Comparison of ENCODE assay signal across 17 cellular contexts in the genomic region with DNA sequence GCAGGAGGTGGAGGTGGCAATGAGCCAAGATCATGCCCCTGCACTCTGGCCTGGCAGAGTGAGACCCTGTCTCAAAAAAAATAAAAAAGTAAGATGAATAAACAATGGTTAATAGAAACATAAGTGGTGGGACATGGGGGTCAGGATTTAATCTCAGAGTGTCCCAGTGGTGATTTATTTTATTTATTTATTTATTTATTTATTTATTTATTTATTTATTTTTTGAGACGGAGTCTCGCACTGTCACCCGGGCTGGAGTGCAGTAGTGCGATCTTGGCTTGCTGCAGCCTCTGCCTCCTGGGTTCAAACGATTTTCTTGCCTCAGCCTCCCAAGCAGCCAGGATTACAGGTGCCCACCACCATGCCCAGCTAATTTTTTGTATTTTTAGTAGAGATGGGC.
DNase-seq lines count a peak whose midpoint lies in the region; ATAC-seq and TF ChIP-seq lines count a peak whose summit lies in the region.
"Had no signal": no experiment of that assay in that cellular context is flagged by ENCODE, and none has a peak within 500 bp of the region (broad histone marks: within the 10 kb centered on the region; RNA-seq: fewer than 3 reads in every experiment).

No MANE protein-coding gene starts in this region.

- intact Hi-C loops in activated CD8-positive, alpha-beta T cell treated with anti-CD3 and anti-CD28 coated beads for 36 hours (cut with micrococcal nuclease) = loop anchor here (5.0 kb wide), 1 partner anchor 33 kb away; no protein-coding TSS in a partner anchor

- DNase-seq in activated CD8-positive, alpha-beta T cell treated with anti-CD3 and anti-CD28 coated beads, Interleukin-2, amount 10 ng/mL, durations not matched to agents 7 days and 5 days = no peak
- no peak for DNase-seq in activated CD8-positive, alpha-beta T cell treated with anti-CD3 and anti-CD28 coated beads for 36 hours
- DNase-seq in immature natural killer cell = no peak
- DNase-seq in D341Med (ENCODE audit: low spot score) = no peak
- DNase-seq: 8988T; ACHN; C1 segment of cervical spinal cord; Caco-2; CD8-positive, alpha-beta T cell; DMS 273 treated with DMSO at 0.1 percent for 48 hours; H9; IMR-90; KG1 had no signal

- no peaks in the 10 kb centered on the region for H3K9me3 ChIP-seq in HEK293 (ENCODE audit: control insufficient read depth, insufficient read depth, low read depth, low read length)
- H3K9me3 ChIP-seq: Caco-2 had no signal

- H3K36me3 ChIP-seq in HEK293 (ENCODE audit: control insufficient read depth in 2 of 2, insufficient read depth in 1 of 2, low read length in 2 of 2) = no peaks in the 10 kb centered on the region

- H3K27ac Mint-ChIP-seq in activated CD8-positive, alpha-beta T cell treated with anti-CD3 and anti-CD28 coated beads, Interleukin-2, amount 10 ng/mL, durations not matched to agents 7 days and 5 days = peak overlapping the region; percentile 82
- H3K27ac Mint-ChIP-seq in activated CD8-positive, alpha-beta T cell treated with anti-CD3 and anti-CD28 coated beads for 36 hours = no peak overlapping the region
- H3K27ac Mint-ChIP-seq in immature natural killer cell = peak overlapping the region in 5 of 6 donors; percentile 88 to 97 (median 93)
- H3K27ac Mint-ChIP-seq: GM23338 had no signal

- no peak overlapping the region for H3K4me3 ChIP-seq in HEK293 (ENCODE audit: low read depth, low read length)
- H3K4me3 ChIP-seq: GM23338 had no signal

- no peaks in the 10 kb centered on the region for H3K4me1 ChIP-seq in HEK293 (ENCODE audit: control insufficient read depth, insufficient read depth, low read length)
- H3K4me1 ChIP-seq: Caco-2 had no signal

- H3K4me3 Mint-ChIP-seq in activated CD8-positive, alpha-beta T cell treated with anti-CD3 and anti-CD28 coated beads, Interleukin-2, amount 10 ng/mL, durations not matched to agents 7 days and 5 days = no peak overlapping the region
- H3K4me3 Mint-ChIP-seq in activated CD8-positive, alpha-beta T cell treated with anti-CD3 and anti-CD28 coated beads for 36 hours = no peak overlapping the region
- peak overlapping the region; percentile 42 to 85 (median 71) for H3K4me3 Mint-ChIP-seq in immature natural killer cell
- H3K4me3 Mint-ChIP-seq: GM23338, H9 had no signal

- H3K4me1 Mint-ChIP-seq in activated CD8-positive, alpha-beta T cell treated with anti-CD3 and anti-CD28 coated beads, Interleukin-2, amount 10 ng/mL, durations not matched to agents 7 days and 5 days (ENCODE audit: low read depth) = peaks cover 36% of the 10 kb centered on the region
- H3K4me1 Mint-ChIP-seq in activated CD8-positive, alpha-beta T cell treated with anti-CD3 and anti-CD28 coated beads for 36 hours (ENCODE audit: low read depth) = peaks cover 27% of the 10 kb centered on the region
- peaks cover 52 to 57% of the 10 kb centered on the region in 2 donors for H3K4me1 Mint-ChIP-seq in immature natural killer cell

- POLR2A ChIA-PET in activated CD8-positive, alpha-beta T cell treated with anti-CD3 and anti-CD28 coated beads, Interleukin-2, amount 10 ng/mL, durations not matched to agents 7 days and 5 days (lab: Charles Lee) = no interaction called here
- POLR2A ChIA-PET in activated CD8-positive, alpha-beta T cell treated with anti-CD3 and anti-CD28 coated beads for 36 hours (lab: Charles Lee) = interaction anchor here (1.0 kb wide), 1 partner anchor 9 kb away, joined by 5 read pairs; no protein-coding TSS in a partner anchor
- POLR2A ChIA-PET in HEK293 (lab: Yijun Ruan, JAX) = no interaction called here

- ATAC-seq in activated CD8-positive, alpha-beta T cell treated with anti-CD3 and anti-CD28 coated beads, Interleukin-2, amount 10 ng/mL, durations not matched to agents 7 days and 5 days = no peak
- no peak for ATAC-seq in activated CD8-positive, alpha-beta T cell treated with anti-CD3 and anti-CD28 coated beads for 36 hours
- ATAC-seq in GM19463 (IDR thresholded peaks at IDR 0.05; ENCODE audit: unreplicated experiment) = no peak
- no peak for ATAC-seq in GM18517 (IDR thresholded peaks at IDR 0.05; ENCODE audit: unreplicated experiment)
- ATAC-seq: CD8-positive, alpha-beta T cell; GM23338 had no signal

- H3K9me3 Mint-ChIP-seq in activated CD8-positive, alpha-beta T cell treated with anti-CD3 and anti-CD28 coated beads, Interleukin-2, amount 10 ng/mL, durations not matched to agents 7 days and 5 days (ENCODE audit: insufficient read depth) = peaks cover 4% of the 10 kb centered on the region
- H3K9me3 Mint-ChIP-seq in activated CD8-positive, alpha-beta T cell treated with anti-CD3 and anti-CD28 coated beads for 36 hours = peaks cover 3% of the 10 kb centered on the region
- no peaks in the 10 kb centered on the region for H3K9me3 Mint-ChIP-seq in immature natural killer cell
- H3K9me3 Mint-ChIP-seq: CD8-positive, alpha-beta T cell; GM23338; H9 had no signal

- no peak for TF ChIP-seq CTCF in activated CD8-positive, alpha-beta T cell treated with anti-CD3 and anti-CD28 coated beads for 36 hours (IDR thresholded peaks at IDR 0.05)
- no peak for TF ChIP-seq CTCF in HEK293 (tag by site-specific recombination; IDR thresholded peaks at IDR 0.05)

- peaks cover 20% of the 10 kb centered on the region for H3K27me3 Mint-ChIP-seq in activated CD8-positive, alpha-beta T cell treated with anti-CD3 and anti-CD28 coated beads, Interleukin-2, amount 10 ng/mL, durations not matched to agents 7 days and 5 days (ENCODE audit: low read depth)
- peaks cover 12% of the 10 kb centered on the region for H3K27me3 Mint-ChIP-seq in activated CD8-positive, alpha-beta T cell treated with anti-CD3 and anti-CD28 coated beads for 36 hours
- H3K27me3 Mint-ChIP-seq in immature natural killer cell (ENCODE audit: low read depth in 3 of 3) = peaks cover 16 to 22% (median 17%) of the 10 kb centered on the region in 3 donors

- H3K27ac ChIP-seq in HEK293 (ENCODE audit: extremely low read depth, low read depth, low read length) = no peak overlapping the region

- CTCF ChIA-PET in activated CD8-positive, alpha-beta T cell treated with anti-CD3 and anti-CD28 coated beads, Interleukin-2, amount 10 ng/mL, durations not matched to agents 7 days and 5 days (lab: Charles Lee) = interaction anchor here (2.0 to 2.4 kb wide), 2 partner anchors 9 to 46 kb away, joined by 6 to 8 read pairs; no protein-coding TSS in a partner anchor
- CTCF ChIA-PET in activated CD8-positive, alpha-beta T cell treated with anti-CD3 and anti-CD28 coated beads for 36 hours (lab: Charles Lee) = interaction anchor here (1.9 kb wide), 1 partner anchor 9 kb away, joined by 4 read pairs; no protein-coding TSS in a partner anchor
- CTCF ChIA-PET in HEK293 (lab: Yijun Ruan, JAX) = no interaction called here

- H3K36me3 Mint-ChIP-seq in activated CD8-positive, alpha-beta T cell treated with anti-CD3 and anti-CD28 coated beads, Interleukin-2, amount 10 ng/mL, durations not matched to agents 7 days and 5 days (ENCODE audit: low read depth) = peaks cover 11% of the 10 kb centered on the region
- peaks cover 3% of the 10 kb centered on the region for H3K36me3 Mint-ChIP-seq in activated CD8-positive, alpha-beta T cell treated with anti-CD3 and anti-CD28 coated beads for 36 hours (ENCODE audit: low read depth)
- peaks cover 0 to 10% (median 4%) of the 10 kb centered on the region in 3 donors for H3K36me3 Mint-ChIP-seq in immature natural killer cell
- H3K36me3 Mint-ChIP-seq: CD8-positive, alpha-beta T cell had no signal

TF ChIP-seq in HEK293, 187 proteins besides CTCF, POLR2A, EP300 and RAD21 (continues in another document):
- TF ChIP-seq ZNF426 (tag by site-specific recombination; IDR thresholded peaks at IDR 0.05) = peak; percentile 58
- TF ChIP-seq ZNF658 (tag by site-specific recombination; IDR thresholded peaks at IDR 0.05) = no peak
- peak; percentile 52 for TF ChIP-seq ZNF555 (tag by site-specific recombination; conservative IDR thresholded peaks at IDR 0.05)
- TF ChIP-seq ZNF202 (tag by site-specific recombination; IDR thresholded peaks at IDR 0.05; ENCODE audit: borderline replicate concordance) = 0 out of 2 replicates have a peak, but pooled peaks have one; percentile 17
- no peak for TF ChIP-seq ZNF621 (tag by site-specific recombination; IDR thresholded peaks at IDR 0.05)
- TF ChIP-seq ZNF211 (tag by site-specific recombination; IDR thresholded peaks at IDR 0.05; ENCODE audit: low read depth) = no peak
- TF ChIP-seq, protein P1, sequence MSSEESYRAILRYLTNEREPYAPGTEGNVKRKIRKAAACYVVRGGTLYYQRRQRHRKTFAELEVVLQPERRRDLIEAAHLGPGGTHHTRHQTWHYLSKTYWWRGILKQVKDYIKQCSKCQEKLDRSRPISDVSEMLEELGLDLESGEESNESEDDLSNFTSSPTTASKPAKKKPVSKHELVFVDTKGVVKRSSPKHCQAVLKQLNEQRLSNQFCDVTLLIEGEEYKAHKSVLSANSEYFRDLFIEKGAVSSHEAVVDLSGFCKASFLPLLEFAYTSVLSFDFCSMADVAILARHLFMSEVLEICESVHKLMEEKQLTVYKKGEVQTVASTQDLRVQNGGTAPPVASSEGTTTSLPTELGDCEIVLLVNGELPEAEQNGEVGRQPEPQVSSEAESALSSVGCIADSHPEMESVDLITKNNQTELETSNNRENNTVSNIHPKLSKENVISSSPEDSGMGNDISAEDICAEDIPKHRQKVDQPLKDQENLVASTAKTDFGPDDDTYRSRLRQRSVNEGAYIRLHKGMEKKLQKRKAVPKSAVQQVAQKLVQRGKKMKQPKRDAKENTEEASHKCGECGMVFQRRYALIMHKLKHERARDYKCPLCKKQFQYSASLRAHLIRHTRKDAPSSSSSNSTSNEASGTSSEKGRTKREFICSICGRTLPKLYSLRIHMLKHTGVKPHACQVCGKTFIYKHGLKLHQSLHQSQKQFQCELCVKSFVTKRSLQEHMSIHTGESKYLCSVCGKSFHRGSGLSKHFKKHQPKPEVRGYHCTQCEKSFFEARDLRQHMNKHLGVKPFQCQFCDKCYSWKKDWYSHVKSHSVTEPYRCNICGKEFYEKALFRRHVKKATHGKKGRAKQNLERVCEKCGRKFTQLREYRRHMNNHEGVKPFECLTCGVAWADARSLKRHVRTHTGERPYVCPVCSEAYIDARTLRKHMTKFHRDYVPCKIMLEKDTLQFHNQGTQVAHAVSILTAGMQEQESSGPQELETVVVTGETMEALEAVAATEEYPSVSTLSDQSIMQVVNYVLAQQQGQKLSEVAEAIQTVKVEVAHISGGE (tag by site-specific recombination; conservative IDR thresholded peaks at IDR 0.05; ENCODE audit: low read depth) = peak; percentile 57

Comparison
In these comparisons a context has a peak if more than half of its experiments do, and no peak if none do; other contexts are left out.
1. H3K4me3 Mint-ChIP-seq: peak in immature natural killer cell (5 of 5); none in activated CD8-positive, alpha-beta T cell treated with anti-CD3 and anti-CD28 coated beads, Interleukin-2, amount 10 ng/mL, durations not matched to agents 7 days and 5 days (single experiment) and activated CD8-positive, alpha-beta T cell treated with anti-CD3 and anti-CD28 coated beads for 36 hours (single experiment).